14 cellular contexts compared by ENCODE assay signal in the genomic region with DNA sequence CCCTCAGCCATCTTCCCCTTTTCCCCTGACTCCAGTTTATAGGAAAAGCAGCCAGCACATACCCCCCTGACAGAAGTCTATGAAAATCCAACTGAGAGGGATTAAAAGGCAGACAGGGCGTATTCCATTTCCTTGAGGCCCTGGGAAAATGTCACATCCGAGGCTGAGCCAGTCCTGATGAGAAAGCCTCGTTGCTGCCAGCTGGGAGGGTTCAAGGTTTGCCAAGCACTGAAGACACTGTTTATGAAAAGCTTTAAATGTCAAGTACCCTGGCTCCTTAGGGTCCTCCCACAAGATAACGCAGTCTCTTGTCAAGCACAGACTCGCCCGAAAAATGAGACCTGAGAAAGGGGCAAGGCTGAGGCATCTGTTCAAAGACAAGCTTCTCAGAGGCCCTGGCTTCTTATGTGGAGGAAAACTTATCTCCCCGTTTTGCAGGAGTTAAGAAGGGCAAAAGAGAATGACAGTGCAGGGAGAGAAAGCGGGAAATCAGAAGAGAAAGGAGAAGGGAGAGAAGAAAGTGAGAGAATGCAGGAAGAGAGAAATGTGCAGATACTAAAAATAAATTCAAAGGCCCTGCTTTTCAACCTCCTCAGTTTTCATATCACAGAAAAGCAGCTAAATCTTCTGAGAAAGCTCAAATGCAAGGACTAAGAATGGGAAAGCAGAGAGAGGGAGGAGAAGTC. TPM values are rescaled to one million over a fixed set of nuclear protein-coding genes. Genes with fewer than 3 reads are reported as not detected.
DNase-seq lines count a peak whose midpoint lies in the region; ATAC-seq and TF ChIP-seq lines count a peak whose summit lies in the region.
"Had no signal": no experiment of that assay in that cellular context is flagged by ENCODE, and none has a peak within 500 bp of the region (broad histone marks: within the 10 kb centered on the region; RNA-seq: fewer than 3 reads in every experiment).

No MANE protein-coding gene starts in this region.

- peaks cover 0 to 3% (median 0%) of the 10 kb centered on the region in 5 experiments for H3K9me3 Mint-ChIP-seq in brain
- H3K9me3 Mint-ChIP-seq in CD8-positive, alpha-beta T cell, result no peaks in the 10 kb centered on the region
- H3K9me3 Mint-ChIP-seq: activated T-helper 17 cell treated with anti-CD3 and anti-CD28 coated beads, Interleukin-2, amount 50 U/mL, for 72 hours; stimulated activated memory B cell treated with anti-CD40 and anti-IgM and Interleukin-4, amounts not matched to agents 10 μg/mL and 1 μg/mL and 100 μg/mL, for 72 hours had no signal

- in situ Hi-C loops in GM23248 (cut with MboI), result loop anchor here (25.0 kb wide), 1 partner anchor 108 kb away; no protein-coding TSS in a partner anchor

- ATAC-seq in left ventricle myocardium superior, result peak; percentile 71
- ATAC-seq in stimulated activated naive CD8-positive, alpha-beta T cell treated with anti-CD3 and anti-CD28 coated beads, Interleukin-15, Interleukin-2, amounts not matched to agents 100 U/mL and 50 U/mL, for 24 hours, result no peak
- no peak for ATAC-seq in GM21526 (IDR thresholded peaks at IDR 0.05; ENCODE audit: low FRiP score, unreplicated experiment)
- no peak for ATAC-seq in CD8-positive, alpha-beta T cell
- ATAC-seq: activated T-helper 17 cell treated with anti-CD3 and anti-CD28 coated beads, Interleukin-2, amount 50 U/mL, for 72 hours; stimulated activated memory B cell treated with anti-CD40 and anti-IgM and Interleukin-4, amounts not matched to agents 10 μg/mL and 1 μg/mL and 100 μg/mL, for 72 hours had no signal

- H3K4me3 ChIP-seq in GM23248, result no peak overlapping the region
- no peak overlapping the region for H3K4me3 ChIP-seq in stomach
- no peak overlapping the region for H3K4me3 ChIP-seq in CD8-positive, alpha-beta T cell (ENCODE audit: low read depth, low read length)
- H3K4me3 ChIP-seq: colonic mucosa had no signal

- no peak for TF ChIP-seq EP300 in stomach (IDR thresholded peaks at IDR 0.05)

- no peaks in the 10 kb centered on the region for H3K36me3 Mint-ChIP-seq in brain
- no peaks in the 10 kb centered on the region for H3K36me3 Mint-ChIP-seq in CD8-positive, alpha-beta T cell
- H3K36me3 Mint-ChIP-seq: stimulated activated memory B cell treated with anti-CD40 and anti-IgM and Interleukin-4, amounts not matched to agents 10 μg/mL and 1 μg/mL and 100 μg/mL, for 72 hours had no signal

- H4K20me1 ChIP-seq in GM23248 (ENCODE audit: insufficient read depth), result no peaks in the 10 kb centered on the region

- H3K9me2 ChIP-seq in GM23248 (ENCODE audit: insufficient read depth), result no peaks in the 10 kb centered on the region

- peak overlapping the region; percentile 38 for H3K4me2 ChIP-seq in GM23248 (ENCODE audit: unreplicated experiment)

- no peaks in the 10 kb centered on the region for H3K36me3 ChIP-seq in GM23248 (ENCODE audit: low read depth)
- no peaks in the 10 kb centered on the region for H3K36me3 ChIP-seq in stomach
- no peaks in the 10 kb centered on the region for H3K36me3 ChIP-seq in CD8-positive, alpha-beta T cell (ENCODE audit: insufficient read depth, low read length)
- H3K36me3 ChIP-seq: colonic mucosa had no signal

- peak overlapping the region; percentile 69 to 91 (median 85) for H3K27ac Mint-ChIP-seq in brain
- H3K27ac Mint-ChIP-seq in CD8-positive, alpha-beta T cell, result no peak overlapping the region
- H3K27ac Mint-ChIP-seq: activated T-helper 17 cell treated with anti-CD3 and anti-CD28 coated beads, Interleukin-2, amount 50 U/mL, for 72 hours; stimulated activated memory B cell treated with anti-CD40 and anti-IgM and Interleukin-4, amounts not matched to agents 10 μg/mL and 1 μg/mL and 100 μg/mL, for 72 hours had no signal

- WGBS in GM23248 (ENCODE audit: low coverage in 1 of 2, low lambda C conversion rate in 2 of 2, missing lambda C conversion rate in 2 of 2), 2 experiments, result 24 to 31% methylated on average over 8 of the region's 8 CpGs
- WGBS in stomach, 5 donors, result 40 to 63% (median 52%) methylated on average over 8 of the region's 8 CpGs

- H2AFZ ChIP-seq in GM23248, result peak overlapping the region; percentile 43; the same call in 1 of the 2 replicates

- peak overlapping the region; percentile 30 to 49 (median 38) for H3K4me3 Mint-ChIP-seq in brain
- no peak overlapping the region for H3K4me3 Mint-ChIP-seq in CD8-positive, alpha-beta T cell
- H3K4me3 Mint-ChIP-seq: activated T-helper 17 cell treated with anti-CD3 and anti-CD28 coated beads, Interleukin-2, amount 50 U/mL, for 72 hours; stimulated activated memory B cell treated with anti-CD40 and anti-IgM and Interleukin-4, amounts not matched to agents 10 μg/mL and 1 μg/mL and 100 μg/mL, for 72 hours had no signal

- H3K79me2 ChIP-seq in GM23248 (ENCODE audit: insufficient read depth), result peaks cover 69% of the 10 kb centered on the region

- H3K4me1 ChIP-seq in GM23248 (ENCODE audit: insufficient read depth), result peaks cover 21% of the 10 kb centered on the region
- peaks cover 16 to 20% (median 18%) of the 10 kb centered on the region in 4 donors for H3K4me1 ChIP-seq in stomach
- H3K4me1 ChIP-seq in CD8-positive, alpha-beta T cell (ENCODE audit: insufficient read depth, low read length), result no peaks in the 10 kb centered on the region
- H3K4me1 ChIP-seq: colonic mucosa had no signal

- H3K9me3 ChIP-seq in GM23248 (ENCODE audit: low read depth) (no peaks in the 10 kb centered on the region), stomach (no peaks in the 10 kb centered on the region)
- no peaks in the 10 kb centered on the region for H3K9me3 ChIP-seq in CD8-positive, alpha-beta T cell (ENCODE audit: low read length)
- H3K9me3 ChIP-seq: colonic mucosa had no signal

- H3K9ac ChIP-seq in GM23248, result peak overlapping the region; percentile 57

- POLR2A ChIA-PET in CD8-positive, alpha-beta T cell (lab: Charles Lee), result no interaction called here

- TF ChIP-seq CTCF in brain (conservative IDR thresholded peaks at IDR 0.05), result no peak
- no peak for TF ChIP-seq CTCF in stomach (IDR thresholded peaks at IDR 0.05)
- no peak for TF ChIP-seq CTCF in CD8-positive, alpha-beta T cell (IDR thresholded peaks at IDR 0.05)

- H3K27ac ChIP-seq in GM23248, result peak overlapping the region; percentile 57
- H3K27ac ChIP-seq in stomach, result peak overlapping the region in 3 of 5 donors; percentile 24 to 63 (median 50)
- no peak overlapping the region for H3K27ac ChIP-seq in CD8-positive, alpha-beta T cell (ENCODE audit: low read depth, low read length)
- H3K27ac ChIP-seq: colonic mucosa had no signal

- peaks cover 77% of the 10 kb centered on the region for H3K4me1 Mint-ChIP-seq in brain
- H3K4me1 Mint-ChIP-seq in CD8-positive, alpha-beta T cell (ENCODE audit: low read depth), result no peaks in the 10 kb centered on the region
- H3K4me1 Mint-ChIP-seq: activated T-helper 17 cell treated with anti-CD3 and anti-CD28 coated beads, Interleukin-2, amount 50 U/mL, for 72 hours; stimulated activated memory B cell treated with anti-CD40 and anti-IgM and Interleukin-4, amounts not matched to agents 10 μg/mL and 1 μg/mL and 100 μg/mL, for 72 hours had no signal

- H3K27me3 ChIP-seq in GM23248 (replicated peaks; ENCODE audit: insufficient read depth) (no peaks in the 10 kb centered on the region), stomach (no peaks in the 10 kb centered on the region)
- no peaks in the 10 kb centered on the region for H3K27me3 ChIP-seq in CD8-positive, alpha-beta T cell (ENCODE audit: insufficient read depth, low read length)
- H3K27me3 ChIP-seq: colonic mucosa had no signal

- H3K27me3 Mint-ChIP-seq in brain, result no peaks in the 10 kb centered on the region
- peaks cover 2% of the 10 kb centered on the region for H3K27me3 Mint-ChIP-seq in CD8-positive, alpha-beta T cell (ENCODE audit: low read depth)

- CTCF ChIA-PET in CD8-positive, alpha-beta T cell (lab: Charles Lee), result no interaction called here

- TF ChIP-seq POLR2A in stomach (IDR thresholded peaks at IDR 0.05), result no peak

- DNase-seq in GM23248 (peak; percentile 60), left ventricle myocardium superior (peak; percentile 38), stomach (no peak), NCI-H510A (lab: John Stamatoyannopoulos, UW) (no peak)
- DNase-seq in stimulated activated naive CD8-positive, alpha-beta T cell treated with anti-CD3 and anti-CD28 coated beads, Interleukin-15, Interleukin-2, amounts not matched to agents 100 U/mL and 50 U/mL, for 24 hours, result no peak
- DNase-seq in CD8-positive, alpha-beta T cell, result no peak
- DNase-seq: activated CD4-positive, CD25-positive, alpha-beta regulatory T cell; colonic mucosa; hippocampal formation; NCI-H345 had no signal

- intact Hi-C loops in left ventricle myocardium superior (cut with micrococcal nuclease) (no loop called here), stomach (cut with DNase I; ENCODE audit: low total_unique reads) (no loop called here)
- intact Hi-C loops in CD8-positive, alpha-beta T cell (cut with DNase I, micrococcal nuclease), result no loop called here

- peaks cover 5% of the 10 kb centered on the region; the same call in 1 of the 2 replicates for H3F3A ChIP-seq in GM23248 (ENCODE audit: insufficient read depth)

RNA-seq across cellular contexts. Expression of a gene that starts 44.7 kb away (rescaled TPM):
- 37.6 and 39.8 TPM in 2 replicates for total RNA-seq in GM23248 (2014; rRNA removed; shearing (Covaris generic))
- polyA plus RNA-seq in GM23248 (2016; fragmentation: Nextera tagmentation; extraction: Ambion mirVana) (12.5 TPM in 2 replicates), brain (ENCODE audit: insufficient read depth, low read depth, low replicate concordance) (188 TPM), stomach (10 to 100 TPM in 1 of 3 donors, 1 to 10 TPM in 2; 7.1 to 10.1 (median 9.8) TPM)
- total RNA-seq in left ventricle myocardium superior (2.7 TPM), stomach (10 to 100 TPM in 3 of 5 donors, 1 to 10 TPM in 1, under 1 TPM in 1; 0.58 to 35.9 (median 16.9) TPM)
- total RNA-seq in CD8-positive, alpha-beta T cell, result under 1 TPM; 0.36 to 0.41 TPM

Comparison
In these comparisons a context has a peak if more than half of its experiments do, and no peak if none do; other contexts are left out.
1. DNase-seq: peak in GM23248 (single experiment) and left ventricle myocardium superior (single experiment); none in stomach (single experiment), stimulated activated naive CD8-positive, alpha-beta T cell treated with anti-CD3 and anti-CD28 coated beads, Interleukin-15, Interleukin-2, amounts not matched to agents 100 U/mL and 50 U/mL, for 24 hours (single experiment), NCI-H510A (single experiment) and CD8-positive, alpha-beta T cell (0 of 7).